ENCODE assay signal across 1 cellular context in genomic region chr2:74413001-74413698, GRCh38.
TF ChIP-seq lines count a peak whose summit lies in the region.

No MANE protein-coding gene starts in this region.

TF ChIP-seq in HEK293, 187 proteins besides CTCF, POLR2A, EP300 and RAD21:
- TF ChIP-seq ZFP69B (tag by site-specific recombination; IDR thresholded peaks at IDR 0.05) (no peak), EGR2 (tag by site-specific recombination; IDR thresholded peaks at IDR 0.05; ENCODE audit: low read depth) (0 out of 2 replicates have a peak, but pooled peaks have one; percentile 6), ZFHX2 (tag by site-specific recombination; conservative IDR thresholded peaks at IDR 0.05) (0 out of 2 replicates have a peak, but pooled peaks have one; percentile 20), ZNF302 (tag by site-specific recombination; IDR thresholded peaks at IDR 0.05; ENCODE audit: low read depth) (no peak)
